ENCODE assay signal across 8 cellular contexts in genomic region chr2:26347286-26347865, GRCh38.
DNase-seq lines count a peak whose midpoint lies in the region; ATAC-seq and TF ChIP-seq lines count a peak whose summit lies in the region.

No MANE protein-coding gene starts in this region.

- H3K9ac ChIP-seq in parathyroid adenoma, result no peak overlapping the region

- peaks cover 7% of the 10 kb centered on the region for H3K4me1 ChIP-seq in parathyroid adenoma

- peak overlapping the region; percentile 92 for H3K27ac ChIP-seq in epithelial cell of prostate
- peak overlapping the region; percentile 90 for H3K27ac ChIP-seq in parathyroid adenoma

- no peaks in the 10 kb centered on the region for H3K9me3 ChIP-seq in parathyroid adenoma (ENCODE audit: control insufficient read depth, low read length)

- H3K79me2 ChIP-seq in parathyroid adenoma, result peaks cover 40% of the 10 kb centered on the region

- H2AFZ ChIP-seq in parathyroid adenoma, result no peak overlapping the region

- H3K36me3 ChIP-seq in GM06990 (ENCODE audit: control insufficient read depth, insufficient read depth, low read length) (no peaks in the 10 kb centered on the region; the same call in 1 of the 2 replicates), parathyroid adenoma (ENCODE audit: control insufficient read depth, insufficient read depth, low read length) (no peaks in the 10 kb centered on the region)

- ATAC-seq in HG02973 (IDR thresholded peaks at IDR 0.05; ENCODE audit: unreplicated experiment), result no peak

- TF ChIP-seq CTCF in GM06990 (IDR thresholded peaks at IDR 0.05; ENCODE audit: insufficient read depth, low read length, poor library complexity, severe bottlenecking), result no peak
- no peak for TF ChIP-seq CTCF in parathyroid adenoma (IDR thresholded peaks at IDR 0.05)

- H3K27me3 ChIP-seq in GM06990 (replicated peaks; ENCODE audit: control insufficient read depth, insufficient read depth, low read length) (no peaks in the 10 kb centered on the region), parathyroid adenoma (ENCODE audit: control insufficient read depth, insufficient read depth, low read length) (no peaks in the 10 kb centered on the region)

- H3K4me3 ChIP-seq in GM06990 (replicated peaks; ENCODE audit: low read depth, low read length) (peak overlapping the region; percentile 79), parathyroid adenoma (ENCODE audit: low read depth, low read length) (peak overlapping the region; percentile 76)

- peak overlapping the region; percentile 69 for H3K4me2 ChIP-seq in parathyroid adenoma (ENCODE audit: low read length)

- DNase-seq in GM06990 (ENCODE audit: extremely low read depth, insufficient read length) (no peak), RKO (ENCODE audit: low spot score) (peak; percentile 36), epithelial cell of prostate (ENCODE audit: low read depth, low spot score) (no peak), NCI-H2171 treated with DMSO at 0.1 percent for 48 hours (lab: John Stamatoyannopoulos, UW) (no peak), kidney tubule cell (ENCODE audit: low spot score) (no peak), RPMI8226 (no peak)
